25 cellular contexts compared by ENCODE assay signal in the genomic region with DNA sequence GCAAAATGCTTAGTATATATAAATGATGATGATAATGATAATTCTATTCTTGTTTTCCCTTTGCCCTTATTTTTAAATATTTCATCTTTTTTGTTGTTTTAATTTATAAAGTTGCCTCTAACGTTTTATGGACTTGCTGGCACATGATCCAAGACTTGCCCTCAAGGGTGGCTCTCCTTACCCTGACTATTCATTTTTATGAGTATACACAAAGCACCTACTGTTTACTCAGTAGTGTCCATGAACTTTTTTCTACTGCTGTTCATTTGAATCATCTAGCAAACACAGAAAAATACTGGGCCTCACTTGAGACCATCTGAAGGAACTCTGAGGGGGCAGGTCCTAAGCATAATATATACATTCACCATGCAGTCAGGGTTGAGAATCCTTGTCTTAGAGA.
"Had no signal": no experiment of that assay in that cellular context is flagged by ENCODE, and none has a peak within 500 bp of the region (broad histone marks: within the 10 kb centered on the region; RNA-seq: fewer than 3 reads in every experiment).

No MANE protein-coding gene starts in this region.

- H3K4me2 ChIP-seq: PC-9, SK-N-SH had no signal

- DNase-seq: activated CD4-positive, alpha-beta T cell treated with anti-CD3 and anti-CD28 coated beads for 36 hours; activated CD4-positive, alpha-beta T cell treated with anti-CD3 and anti-CD28 coated beads, Interleukin-2, amount 10 ng/mL, durations not matched to agents 7 days and 5 days; activated CD4-positive, alpha-beta T cell treated with anti-CD3 and anti-CD28 coated beads, Interleukin-2, amount 50 U/mL, for 48 hours; activated CD8-positive, alpha-beta T cell treated with anti-CD3 and anti-CD28 coated beads, Interleukin-2, amount 10 ng/mL, durations not matched to agents 7 days and 5 days; activated gamma-delta T cell; activated naive CD4-positive, alpha-beta T cell treated with Interleukin-2 at 50 U/mL for 16 hours; activated naive CD8-positive, alpha-beta T cell treated with anti-CD3 and anti-CD28 coated beads, Interleukin-2, amount 10 ng/mL, durations not matched to agents 7 days and 5 days; activated T-cell treated with anti-CD3 and anti-CD28 coated beads, Interleukin-2, amount 50 U/mL, for 24 hours; NCI-H1048; NCI-H1105 treated with DMSO at 0.1 percent for 48 hours; NCI-H1436; NCI-H1694; NCI-H2081 treated with DMSO at 0.1 percent for 48 hours; NCI-H524 treated with DMSO at 0.1 percent for 48 hours; NK-92 treated with Interleukin-12 subunit alpha and Interleukin-12 subunit beta, amount 100 ng/mL, for 24 hours; PC-9; SK-N-SH; T-cell; T-helper 17 cell had no signal

- H3K9ac ChIP-seq: SK-N-SH had no signal

- H3K4me1 ChIP-seq: ascending aorta had no signal

- H3K4me3 ChIP-seq: ascending aorta, cardiac muscle cell, K562, MG63, PC-9 had no signal

- ATAC-seq: activated CD4-positive, alpha-beta T cell treated with anti-CD3 and anti-CD28 coated beads for 36 hours; activated CD4-positive, CD25-positive, alpha-beta regulatory T cell treated with anti-CD3 and anti-CD28 coated beads, Interleukin-2, amount 50 U/mL, for 24 hours; activated CD8-positive, alpha-beta T cell treated with anti-CD3 and anti-CD28 coated beads, Interleukin-2, amount 10 ng/mL, durations not matched to agents 7 days and 5 days; T-cell; T-helper 17 cell had no signal

- H3K9me2 ChIP-seq: SK-N-SH had no signal

- H3K36me3 ChIP-seq: ascending aorta, cardiac muscle cell, MG63 had no signal

- H3K27me3 ChIP-seq: ascending aorta, cardiac muscle cell had no signal

- H3K9me3 ChIP-seq: ascending aorta, MG63, SK-N-SH had no signal

- H3K27ac ChIP-seq: cardiac muscle cell, PC-9, RWPE1 had no signal

- H2AFZ ChIP-seq: PC-9 had no signal
